ENCODE assay signal across 8 cellular contexts in the genomic region with DNA sequence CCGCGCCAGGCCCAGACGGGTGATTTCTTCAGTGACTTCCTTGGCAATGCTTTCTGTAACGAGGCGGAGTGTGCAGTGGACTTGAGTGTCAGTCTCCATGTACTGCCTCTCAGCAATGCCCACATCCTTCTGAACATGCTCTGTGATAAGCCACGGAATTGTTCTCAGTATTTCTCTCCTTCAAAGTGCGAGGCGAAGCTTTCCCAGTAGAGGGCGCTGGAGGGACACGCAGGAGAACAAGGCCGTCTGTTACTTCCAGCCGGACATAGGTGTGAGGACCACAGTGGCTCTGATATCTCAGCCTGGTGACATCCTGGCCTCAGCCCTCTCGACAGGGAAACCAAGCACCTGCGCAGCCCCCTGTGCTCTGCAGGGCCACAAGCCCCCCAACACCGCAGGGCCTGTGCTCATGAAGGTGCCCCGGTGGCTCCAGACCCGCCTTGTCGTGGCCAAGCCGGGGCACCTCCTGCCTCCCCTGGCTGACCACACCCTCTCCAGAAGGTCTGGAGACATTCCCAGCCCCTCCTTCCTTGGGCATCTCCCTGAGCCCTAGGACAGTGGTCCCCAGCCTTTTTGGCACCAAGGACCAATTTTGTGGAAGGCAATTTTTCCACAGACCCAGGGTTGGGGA. TPM values are rescaled to one million over a fixed set of nuclear protein-coding genes. Genes with fewer than 3 reads are reported as not detected.
DNase-seq lines count a peak whose midpoint lies in the region; ATAC-seq and TF ChIP-seq lines count a peak whose summit lies in the region.

No MANE protein-coding gene starts in this region.

- ATAC-seq in sciatic nerve, result peak; percentile 90
- no peak for ATAC-seq in GM21367 (IDR thresholded peaks at IDR 0.05; ENCODE audit: unreplicated experiment)

- intact Hi-C loops in sciatic nerve (cut with DNase I), result loop anchor here (10.0 kb wide), 1 partner anchor 243 kb away; the partner anchor contains the start of gene MX2

- DNase-seq in G401 (ENCODE audit: low spot score) (peak; percentile 21), RPMI8226 (peak; percentile 91), amniotic stem cell (lab: John Stamatoyannopoulos, UW) (peak; percentile 56), hippocampal formation (lab: John Stamatoyannopoulos, UW) (peak; percentile 36 to 71), sciatic nerve (ENCODE audit: low spot score) (peak; percentile 92), T1000 (lab: John Stamatoyannopoulos, UW) (no peak)

- in situ Hi-C loops in G401 (cut with HindIII; ENCODE audit: low sequenced_read_pairs), result no loop called here

- peak; percentile 89 for TF ChIP-seq CTCF in LNCAP (IDR thresholded peaks at IDR 0.05)

RNA-seq across cellular contexts. Expression of gene BACE2, which starts 46.1 kb away (rescaled TPM):
- total RNA-seq in G401 (2014; rRNA removed; shearing (Covaris generic)), result not detected in 2 replicates
- 103 TPM for total RNA-seq in sciatic nerve

Comparison
In these comparisons a context has a peak if more than half of its experiments do, and no peak if none do; other contexts are left out.
1. RNA of gene BACE2, which starts 46.1 kb away (total RNA-seq): 103 TPM in sciatic nerve (single experiment); not detected in G401; every median in the first group is over 100 times any median in the second.